Comparison of ENCODE assay signal across 20 cellular contexts in genomic region chr3:79366414-79366813, GRCh38.
"Had no signal": no experiment of that assay in that cellular context is flagged by ENCODE, and none has a peak within 500 bp of the region (broad histone marks: within the 10 kb centered on the region; RNA-seq: fewer than 3 reads in every experiment).

No MANE protein-coding gene starts in this region.

- H3K27ac ChIP-seq: body of pancreas, colonic mucosa, neural progenitor cell, ovary, right lobe of liver, thoracic aorta, upper lobe of right lung, WERI-Rb-1 had no signal

- H3K36me3 ChIP-seq: colonic mucosa, neural progenitor cell, ovary, right lobe of liver, thoracic aorta, upper lobe of right lung, WERI-Rb-1 had no signal

- H2AFZ ChIP-seq: neural progenitor cell had no signal

- H3K4me1 Mint-ChIP-seq: central memory CD8-positive, alpha-beta T cell; immature natural killer cell; naive thymus-derived CD4-positive, alpha-beta T cell; neural progenitor cell; stimulated activated naive B cell treated with anti-CD40 and anti-IgM and Interleukin-4, amounts not matched to agents 10 μg/mL and 1 μg/mL and 100 μg/mL, for 72 hours had no signal

- H3K27me3 ChIP-seq: colonic mucosa, neural progenitor cell, ovary, right lobe of liver, upper lobe of right lung had no signal

- H3K4me3 ChIP-seq: body of pancreas, colonic mucosa, mucosa of descending colon, neural progenitor cell, ovary, right lobe of liver, thoracic aorta, upper lobe of right lung had no signal

- H3K9ac ChIP-seq: neural progenitor cell had no signal

- ATAC-seq: activated naive CD4-positive, alpha-beta T cell treated with anti-CD3 and anti-CD28 coated beads, Interleukin-2, amount 50 U/mL, for 72 hours; body of pancreas; mucosa of descending colon; naive thymus-derived CD4-positive, alpha-beta T cell; stimulated activated naive B cell treated with anti-CD40 and anti-IgM and Interleukin-4, amounts not matched to agents 10 μg/mL and 1 μg/mL and 100 μg/mL, for 72 hours; upper lobe of right lung had no signal

- H3K27ac Mint-ChIP-seq: activated naive CD4-positive, alpha-beta T cell treated with anti-CD3 and anti-CD28 coated beads, Interleukin-2, amount 50 U/mL, for 72 hours; activated T-helper 1 cell treated with anti-CD3 and anti-CD28 coated beads, Interleukin-12 subunit alpha, Interleukin-12 subunit beta, Interleukin-2, Interleukin-4 antibody, amounts not matched to agents 30 ng/mL and 10 ng/mL and 1 ng/mL, durations not matched to agents 14 hours and 24 hours and 36 hours; endodermal cell; immature natural killer cell; neural progenitor cell; stimulated activated naive B cell treated with anti-CD40 and anti-IgM and Interleukin-4, amounts not matched to agents 10 μg/mL and 1 μg/mL and 100 μg/mL, for 72 hours had no signal

- H3K4me1 ChIP-seq: body of pancreas, colonic mucosa, neural progenitor cell, right lobe of liver, upper lobe of right lung had no signal

- H3K4me2 ChIP-seq: neural progenitor cell had no signal

- H3K27me3 Mint-ChIP-seq: central memory CD8-positive, alpha-beta T cell; naive thymus-derived CD4-positive, alpha-beta T cell; stimulated activated naive B cell treated with anti-CD40 and anti-IgM and Interleukin-4, amounts not matched to agents 10 μg/mL and 1 μg/mL and 100 μg/mL, for 72 hours had no signal

- H3K36me3 Mint-ChIP-seq: activated naive CD4-positive, alpha-beta T cell treated with anti-CD3 and anti-CD28 coated beads, Interleukin-2, amount 50 U/mL, for 72 hours; immature natural killer cell; neural progenitor cell; stimulated activated naive B cell treated with anti-CD40 and anti-IgM and Interleukin-4, amounts not matched to agents 10 μg/mL and 1 μg/mL and 100 μg/mL, for 72 hours had no signal

- H3K4me3 Mint-ChIP-seq: activated T-helper 1 cell treated with anti-CD3 and anti-CD28 coated beads, Interleukin-12 subunit alpha, Interleukin-12 subunit beta, Interleukin-2, Interleukin-4 antibody, amounts not matched to agents 30 ng/mL and 10 ng/mL and 1 ng/mL, durations not matched to agents 14 hours and 24 hours and 36 hours; central memory CD8-positive, alpha-beta T cell; endodermal cell; immature natural killer cell; naive thymus-derived CD4-positive, alpha-beta T cell; neural progenitor cell; stimulated activated naive B cell treated with anti-CD40 and anti-IgM and Interleukin-4, amounts not matched to agents 10 μg/mL and 1 μg/mL and 100 μg/mL, for 72 hours had no signal

- H3K9me3 Mint-ChIP-seq: activated T-helper 1 cell treated with anti-CD3 and anti-CD28 coated beads, Interleukin-12 subunit alpha, Interleukin-12 subunit beta, Interleukin-2, Interleukin-4 antibody, amounts not matched to agents 30 ng/mL and 10 ng/mL and 1 ng/mL, durations not matched to agents 14 hours and 24 hours and 36 hours; stimulated activated naive B cell treated with anti-CD40 and anti-IgM and Interleukin-4, amounts not matched to agents 10 μg/mL and 1 μg/mL and 100 μg/mL, for 72 hours had no signal

- DNase-seq: activated CD4-positive, alpha-beta T cell treated with anti-CD3 and anti-CD28 coated beads, Interleukin-2, amount 50 U/mL, for 4 hours; activated gamma-delta T cell treated with Interleukin-2 at 50 U/mL for 16 hours; activated T-cell treated with anti-CD3 and anti-CD28 coated beads for 4 hours; body of pancreas; colonic mucosa; endodermal cell; immature natural killer cell; mucosa of descending colon; naive thymus-derived CD4-positive, alpha-beta T cell; ovary; right lobe of liver; stimulated activated naive B cell treated with anti-CD40 and anti-IgM and Interleukin-4, amounts not matched to agents 10 μg/mL and 1 μg/mL and 100 μg/mL, for 72 hours; T-helper 2 cell; upper lobe of right lung; WERI-Rb-1 had no signal

- H3K9me3 ChIP-seq: body of pancreas, colonic mucosa, mucosa of descending colon, ovary, right lobe of liver, thoracic aorta, upper lobe of right lung had no signal
